In the genomic region with DNA sequence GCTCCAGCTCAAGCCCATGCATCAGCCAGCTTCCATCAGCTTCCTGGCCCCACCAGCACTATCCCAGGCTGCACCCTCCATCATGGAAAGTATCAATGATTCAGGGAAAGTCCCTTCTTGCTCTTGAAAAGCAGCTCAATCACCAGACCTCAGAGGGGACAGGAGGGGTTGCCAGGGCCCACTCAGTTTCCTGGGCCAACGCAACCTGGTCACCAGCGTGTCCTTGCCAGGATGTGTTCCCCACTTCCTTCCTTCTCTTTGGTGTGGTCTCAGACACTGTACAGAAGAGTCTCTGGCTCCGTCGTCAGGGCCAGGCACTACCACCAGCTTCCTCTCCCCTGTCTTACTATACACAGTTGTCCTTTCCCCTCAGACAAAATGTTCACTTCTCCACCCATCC, we compare ENCODE assay signal across 11 cellular contexts.
DNase-seq lines count a peak whose midpoint lies in the region; ATAC-seq lines count a peak whose summit lies in the region.
"Had no signal": no experiment of that assay in that cellular context is flagged by ENCODE, and none has a peak within 500 bp of the region (broad histone marks: within the 10 kb centered on the region; RNA-seq: fewer than 3 reads in every experiment).

No MANE protein-coding gene starts in this region.

- in situ Hi-C loops in HAP-1 (cut with MboI; ENCODE audit: low sequenced_read_pairs), result no loop called here

- no peaks in the 10 kb centered on the region for H3K4me1 ChIP-seq in HAP-1

- peaks cover 7% of the 10 kb centered on the region for H3K9me3 Mint-ChIP-seq in T-helper 2 cell treated with Interferon-gamma antibody and Interleukin-4, amounts not matched to agents 5 μg/mL and 100 μg/mL, for 36 hours
- H3K9me3 Mint-ChIP-seq in activated naive CD4-positive, alpha-beta T cell treated with anti-CD3 and anti-CD28 coated beads, Interleukin-2, amount 50 U/mL, for 24 hours, result no peaks in the 10 kb centered on the region
- H3K9me3 Mint-ChIP-seq: nephron progenitor cell had no signal

- no peaks in the 10 kb centered on the region for H3K27me3 Mint-ChIP-seq in T-helper 2 cell treated with Interferon-gamma antibody and Interleukin-4, amounts not matched to agents 5 μg/mL and 100 μg/mL, for 36 hours (ENCODE audit: low read depth)
- H3K27me3 Mint-ChIP-seq in activated naive CD4-positive, alpha-beta T cell treated with anti-CD3 and anti-CD28 coated beads, Interleukin-2, amount 50 U/mL, for 24 hours, result no peaks in the 10 kb centered on the region

- no peaks in the 10 kb centered on the region for H3K9me3 ChIP-seq in HAP-1

- no peaks in the 10 kb centered on the region for H3K27me3 ChIP-seq in HAP-1 (ENCODE audit: low read depth)

- no peaks in the 10 kb centered on the region for H3K36me3 Mint-ChIP-seq in T-helper 2 cell treated with Interferon-gamma antibody and Interleukin-4, amounts not matched to agents 5 μg/mL and 100 μg/mL, for 36 hours (ENCODE audit: low read depth)
- no peaks in the 10 kb centered on the region for H3K36me3 Mint-ChIP-seq in activated naive CD4-positive, alpha-beta T cell treated with anti-CD3 and anti-CD28 coated beads, Interleukin-2, amount 50 U/mL, for 24 hours

- peak; percentile 45 for DNase-seq in CMK (ENCODE audit: low read depth)
- peak; percentile 81 for DNase-seq in T-helper 2 cell treated with Interferon-gamma antibody and Interleukin-4, amounts not matched to agents 5 μg/mL and 100 μg/mL, for 36 hours (ENCODE audit: low spot score)
- DNase-seq in stimulated activated CD4-positive, alpha-beta T cell treated with anti-CD3 and anti-CD28 coated beads, Interleukin-15, amount 100 ng/mL, for 24 hours, result peak; percentile 70
- DNase-seq in HAP-1 (ENCODE audit: low spot score in 2 of 2), result no peak
- DNase-seq in retina, result no peak
- no peak for DNase-seq in ecto neural progenitor cell (ENCODE audit: low spot score)
- DNase-seq: C1 segment of cervical spinal cord, NCI-H2029 treated with DMSO at 0.1 percent for 48 hours, nephron progenitor cell had no signal

- H3K4me3 Mint-ChIP-seq in T-helper 2 cell treated with Interferon-gamma antibody and Interleukin-4, amounts not matched to agents 5 μg/mL and 100 μg/mL, for 36 hours, result peak overlapping the region; percentile 40
- peak overlapping the region; percentile 23 for H3K4me3 Mint-ChIP-seq in activated naive CD4-positive, alpha-beta T cell treated with anti-CD3 and anti-CD28 coated beads, Interleukin-2, amount 50 U/mL, for 24 hours
- H3K4me3 Mint-ChIP-seq: nephron progenitor cell had no signal

- H3K4me1 Mint-ChIP-seq in T-helper 2 cell treated with Interferon-gamma antibody and Interleukin-4, amounts not matched to agents 5 μg/mL and 100 μg/mL, for 36 hours (ENCODE audit: low read depth), result peaks cover 56% of the 10 kb centered on the region
- peaks cover 48% of the 10 kb centered on the region for H3K4me1 Mint-ChIP-seq in activated naive CD4-positive, alpha-beta T cell treated with anti-CD3 and anti-CD28 coated beads, Interleukin-2, amount 50 U/mL, for 24 hours

- peak overlapping the region; percentile 90 for H3K27ac Mint-ChIP-seq in T-helper 2 cell treated with Interferon-gamma antibody and Interleukin-4, amounts not matched to agents 5 μg/mL and 100 μg/mL, for 36 hours
- H3K27ac Mint-ChIP-seq in activated naive CD4-positive, alpha-beta T cell treated with anti-CD3 and anti-CD28 coated beads, Interleukin-2, amount 50 U/mL, for 24 hours, result peak overlapping the region; percentile 85
- H3K27ac Mint-ChIP-seq: nephron progenitor cell had no signal

- ATAC-seq in GM19328 (IDR thresholded peaks at IDR 0.05; ENCODE audit: unreplicated experiment), result no peak

- H3K36me3 ChIP-seq in HAP-1 (replicated peaks), result no peaks in the 10 kb centered on the region

- H3K4me3 ChIP-seq in HAP-1, result no peak overlapping the region

Comparison
In these comparisons a context has a peak if more than half of its experiments do, and no peak if none do; other contexts are left out.
1. DNase-seq: peak in CMK (single experiment), T-helper 2 cell treated with Interferon-gamma antibody and Interleukin-4, amounts not matched to agents 5 μg/mL and 100 μg/mL, for 36 hours (single experiment) and stimulated activated CD4-positive, alpha-beta T cell treated with anti-CD3 and anti-CD28 coated beads, Interleukin-15, amount 100 ng/mL, for 24 hours (single experiment); none in HAP-1 (0 of 2), retina (single experiment) and ecto neural progenitor cell (single experiment).